In genomic region chr5:156819537-156819936, GRCh38 we compare ENCODE assay signal across 28 cellular contexts. TPM values are rescaled to one million over a fixed set of nuclear protein-coding genes. Genes with fewer than 3 reads are reported as not detected.
DNase-seq lines count a peak whose midpoint lies in the region; ATAC-seq and TF ChIP-seq lines count a peak whose summit lies in the region.
"Had no signal": no experiment of that assay in that cellular context is flagged by ENCODE, and none has a peak within 500 bp of the region (broad histone marks: within the 10 kb centered on the region; RNA-seq: fewer than 3 reads in every experiment).

No MANE protein-coding gene starts in this region.

- CTCF ChIA-PET in OCI-LY7 (lab: Charles Lee; ENCODE audit: unreplicated experiment), result no interaction called here

- H2AFZ ChIP-seq in OCI-LY7 (ENCODE audit: low read length), result peak overlapping the region; percentile 70
- H2AFZ ChIP-seq: GM23248 had no signal

- H3K4me3 ChIP-seq in OCI-LY7 (ENCODE audit: low read depth, low read length, poor library complexity, severe bottlenecking) (no peak overlapping the region), left lung (no peak overlapping the region)
- H3K4me3 ChIP-seq: GM23248, Peyer's patch had no signal

- BruUV-seq in OCI-LY7 (replicated peaks; lab: Mats Ljungman, UMichigan), result no TSS peak

- H3K79me2 ChIP-seq in OCI-LY7 (ENCODE audit: insufficient read depth, low read depth, low read length), result no peaks in the 10 kb centered on the region

- intact Hi-C loops in OCI-LY7 (cut with micrococcal nuclease; ENCODE audit: unreplicated experiment) (loop anchor here (5.0 kb wide), 1 partner anchor 102 kb away; no protein-coding TSS in a partner anchor), Right ventricle myocardium superior (cut with DNase I) (no loop called here), left lung (cut with DNase I) (no loop called here)

- no peaks in the 10 kb centered on the region for H3K36me3 ChIP-seq in OCI-LY7 (ENCODE audit: insufficient read depth, low read length)
- H3K36me3 ChIP-seq in left lung, result no peaks in the 10 kb centered on the region
- H3K36me3 ChIP-seq: Peyer's patch had no signal

- ATAC-seq in GM19351 (IDR thresholded peaks at IDR 0.05; ENCODE audit: unreplicated experiment) (peak; percentile 50), HG02938 (IDR thresholded peaks at IDR 0.05; ENCODE audit: unreplicated experiment) (peak; percentile 50), HG02623 (IDR thresholded peaks at IDR 0.05; ENCODE audit: unreplicated experiment) (no peak), Right ventricle myocardium superior (ENCODE audit: poor library complexity) (no peak), left lung (no peak)
- ATAC-seq: T-helper 17 cell had no signal

- peak overlapping the region; percentile 22 for H3K27ac ChIP-seq in OCI-LY7 (ENCODE audit: low read depth, low read length, poor library complexity, severe bottlenecking)
- no peak overlapping the region for H3K27ac ChIP-seq in left lung
- H3K27ac ChIP-seq: GM23248, Peyer's patch had no signal

- POLR2A ChIA-PET in OCI-LY7 (lab: Charles Lee), result no interaction called here

- no peaks in the 10 kb centered on the region for H3K27me3 ChIP-seq in left lung
- H3K27me3 ChIP-seq: Peyer's patch had no signal

- H3K4me1 ChIP-seq in OCI-LY7 (ENCODE audit: insufficient read depth, low read length, poor library complexity, severe bottlenecking), result peaks cover 61% of the 10 kb centered on the region
- H3K4me1 ChIP-seq in left lung, result no peaks in the 10 kb centered on the region
- H3K4me1 ChIP-seq: Peyer's patch had no signal

- TF ChIP-seq CTCF in OCI-LY7 (conservative IDR thresholded peaks at IDR 0.05; ENCODE audit: low read length) (no peak), left lung (IDR thresholded peaks at IDR 0.05) (no peak)

- H3K9me2 ChIP-seq in OCI-LY7 (ENCODE audit: insufficient read depth, low read length), result no peaks in the 10 kb centered on the region
- H3K9me2 ChIP-seq: SK-N-SH had no signal

- H3K9me3 ChIP-seq in OCI-LY7 (ENCODE audit: low read length) (no peaks in the 10 kb centered on the region), left lung (no peaks in the 10 kb centered on the region)
- H3K9me3 ChIP-seq: Peyer's patch, SK-N-SH had no signal

- H4K20me1 ChIP-seq in OCI-LY7 (ENCODE audit: insufficient read depth, low read length), result no peaks in the 10 kb centered on the region

- no peak for DNase-seq in OCI-LY7 (ENCODE audit: low spot score)
- no peak for DNase-seq in NOMO-1 treated with DMSO at 0.1 percent for 48 hours (lab: John Stamatoyannopoulos, UW; ENCODE audit: unreplicated experiment)
- no peak for DNase-seq in Right ventricle myocardium superior
- no peak for DNase-seq in left lung
- DNase-seq: C1 segment of cervical spinal cord; CD4-positive, alpha-beta memory T cell; COR-L47; DMS53; GM23248; HCEC 1CT; IMR-90; KG1; MM.1S; NCI-H1048; NCI-H1417; NCI-H1694; NCI-H2029 treated with DMSO at 0.1 percent for 48 hours; NCI-H446 treated with DMSO at 0.1 percent for 48 hours; NCI-H526; OCI-M1; Peyer's patch; SK-N-SH; SW 1271; T-helper 17 cell had no signal

- H3K4me2 ChIP-seq in OCI-LY7 (ENCODE audit: low read length), result peak overlapping the region; percentile 47
- H3K4me2 ChIP-seq: SK-N-SH had no signal

RNA-seq across cellular contexts. Expression of gene PPP1R2B, which starts 30.6 kb away (rescaled TPM):
- 0.15 TPM in 1 of 2 replicates, not detected in the other for total RNA-seq in OCI-LY7 (2014; rRNA removed; shearing (Covaris generic))
- total RNA-seq in OCI-LY7 (2022) (not detected in 2 replicates), Right ventricle myocardium superior (not detected), left lung (not detected)
- total RNA-seq: A673, IMR-90, Peyer's patch had no signal

Comparison
In these comparisons a context has a peak if more than half of its experiments do, and no peak if none do; other contexts are left out.
1. ATAC-seq: peak in GM19351 (single experiment) and HG02938 (single experiment); none in HG02623 (single experiment), Right ventricle myocardium superior (single experiment) and left lung (single experiment).